In the genomic region with DNA sequence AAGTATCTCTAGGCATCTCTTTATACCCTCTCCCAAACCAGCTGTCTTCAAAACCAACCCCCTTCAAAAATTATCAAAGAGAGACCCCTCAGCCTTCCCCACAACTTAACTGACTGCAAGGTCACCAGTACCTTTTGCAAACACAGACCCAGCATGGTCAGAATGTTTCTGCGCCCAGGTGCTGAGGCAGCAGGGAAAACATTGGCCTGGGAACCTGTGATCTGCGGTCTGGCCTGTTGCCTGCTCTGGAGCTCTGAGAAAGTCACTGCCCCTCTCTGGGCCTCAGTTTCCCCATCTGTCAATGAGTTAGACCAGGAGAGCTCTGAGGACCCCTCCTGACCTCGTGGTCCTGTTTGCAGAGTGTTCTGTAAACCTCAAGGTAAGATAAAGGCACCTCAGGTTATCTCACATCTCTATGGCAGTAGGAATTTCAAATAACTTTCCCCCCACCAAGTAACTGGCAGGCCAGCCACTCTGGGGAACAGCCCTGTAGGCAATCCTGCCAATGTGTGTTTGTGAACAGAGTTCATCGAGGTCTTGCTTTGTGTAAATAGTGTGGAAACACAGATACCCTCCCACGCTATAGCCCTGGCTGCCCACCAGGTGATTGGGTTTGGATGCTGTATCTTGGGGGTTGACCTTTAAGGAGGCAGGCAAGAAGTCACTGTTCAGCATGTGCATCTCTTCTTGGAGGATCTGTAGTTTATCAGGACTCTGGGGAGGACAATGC, we compare ENCODE assay signal across 1 cellular context.
A peak's percentile ranks its signal among the peaks of the same experiment; 100 is the strongest.
TF ChIP-seq lines count a peak whose summit lies in the region.

No MANE protein-coding gene starts in this region.

TF ChIP-seq in K562, 482 proteins besides CTCF, POLR2A, EP300 and RAD21 (continues in another document):
- TF ChIP-seq POLR2AphosphoS5 (IDR thresholded peaks at IDR 0.05; ENCODE audit: control insufficient read depth, insufficient read depth, low read depth, low read length) = peak; percentile 24; the same call in 1 of the 2 replicates
- TF ChIP-seq ZNF133 (CRISPR knock-in tag; IDR thresholded peaks at IDR 0.05) = no peak
- no peak for TF ChIP-seq SAFB (IDR thresholded peaks at IDR 0.05; ENCODE audit: borderline replicate concordance, low read depth, low read length)
- no peak for TF ChIP-seq PHF20 (IDR thresholded peaks at IDR 0.05; ENCODE audit: partially characterized antibody)
- TF ChIP-seq ZNF263 (CRISPR knock-in tag; IDR thresholded peaks at IDR 0.05; ENCODE audit: borderline replicate concordance) = no peak
- TF ChIP-seq, protein P1, sequence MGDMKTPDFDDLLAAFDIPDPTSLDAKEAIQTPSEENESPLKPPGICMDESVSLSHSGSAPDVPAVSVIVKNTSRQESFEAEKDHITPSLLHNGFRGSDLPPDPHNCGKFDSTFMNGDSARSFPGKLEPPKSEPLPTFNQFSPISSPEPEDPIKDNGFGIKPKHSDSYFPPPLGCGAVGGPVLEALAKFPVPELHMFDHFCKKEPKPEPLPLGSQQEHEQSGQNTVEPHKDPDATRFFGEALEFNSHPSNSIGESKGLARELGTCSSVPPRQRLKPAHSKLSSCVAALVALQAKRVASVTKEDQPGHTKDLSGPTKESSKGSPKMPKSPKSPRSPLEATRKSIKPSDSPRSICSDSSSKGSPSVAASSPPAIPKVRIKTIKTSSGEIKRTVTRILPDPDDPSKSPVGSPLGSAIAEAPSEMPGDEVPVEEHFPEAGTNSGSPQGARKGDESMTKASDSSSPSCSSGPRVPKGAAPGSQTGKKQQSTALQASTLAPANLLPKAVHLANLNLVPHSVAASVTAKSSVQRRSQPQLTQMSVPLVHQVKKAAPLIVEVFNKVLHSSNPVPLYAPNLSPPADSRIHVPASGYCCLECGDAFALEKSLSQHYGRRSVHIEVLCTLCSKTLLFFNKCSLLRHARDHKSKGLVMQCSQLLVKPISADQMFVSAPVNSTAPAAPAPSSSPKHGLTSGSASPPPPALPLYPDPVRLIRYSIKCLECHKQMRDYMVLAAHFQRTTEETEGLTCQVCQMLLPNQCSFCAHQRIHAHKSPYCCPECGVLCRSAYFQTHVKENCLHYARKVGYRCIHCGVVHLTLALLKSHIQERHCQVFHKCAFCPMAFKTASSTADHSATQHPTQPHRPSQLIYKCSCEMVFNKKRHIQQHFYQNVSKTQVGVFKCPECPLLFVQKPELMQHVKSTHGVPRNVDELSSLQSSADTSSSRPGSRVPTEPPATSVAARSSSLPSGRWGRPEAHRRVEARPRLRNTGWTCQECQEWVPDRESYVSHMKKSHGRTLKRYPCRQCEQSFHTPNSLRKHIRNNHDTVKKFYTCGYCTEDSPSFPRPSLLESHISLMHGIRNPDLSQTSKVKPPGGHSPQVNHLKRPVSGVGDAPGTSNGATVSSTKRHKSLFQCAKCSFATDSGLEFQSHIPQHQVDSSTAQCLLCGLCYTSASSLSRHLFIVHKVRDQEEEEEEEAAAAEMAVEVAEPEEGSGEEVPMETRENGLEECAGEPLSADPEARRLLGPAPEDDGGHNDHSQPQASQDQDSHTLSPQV (IDR thresholded peaks at IDR 0.05) = 0 out of 2 replicates have a peak, but pooled peaks have one; percentile 16
- no peak for TF ChIP-seq TCF3 (CRISPR knock-in tag; IDR thresholded peaks at IDR 0.05)
- no peak for TF ChIP-seq SNIP1 (IDR thresholded peaks at IDR 0.05; ENCODE audit: low read depth)
- no peak for TF ChIP-seq IFI16 (CRISPR knock-in tag; IDR thresholded peaks at IDR 0.05)
- TF ChIP-seq NFIC (IDR thresholded peaks at IDR 0.05) = no peak
- TF ChIP-seq RREB1 (CRISPR knock-in tag; IDR thresholded peaks at IDR 0.05) = no peak
- TF ChIP-seq KDM5B (IDR thresholded peaks at IDR 0.05; ENCODE audit: insufficient replicate concordance, low read depth, low read length) = no peak
- TF ChIP-seq TARDBP (IDR thresholded peaks at IDR 0.05) = no peak
- no peak for TF ChIP-seq ZNF75A (CRISPR knock-in tag; IDR thresholded peaks at IDR 0.05)
- no peak for TF ChIP-seq CXXC5 (CRISPR knock-in tag; IDR thresholded peaks at IDR 0.05)
- TF ChIP-seq RBM15 (IDR thresholded peaks at IDR 0.05; ENCODE audit: insufficient read depth, low read length) = no peak
- no peak for TF ChIP-seq ZBTB43 (CRISPR knock-in tag; IDR thresholded peaks at IDR 0.05)
- TF ChIP-seq, protein P2, sequence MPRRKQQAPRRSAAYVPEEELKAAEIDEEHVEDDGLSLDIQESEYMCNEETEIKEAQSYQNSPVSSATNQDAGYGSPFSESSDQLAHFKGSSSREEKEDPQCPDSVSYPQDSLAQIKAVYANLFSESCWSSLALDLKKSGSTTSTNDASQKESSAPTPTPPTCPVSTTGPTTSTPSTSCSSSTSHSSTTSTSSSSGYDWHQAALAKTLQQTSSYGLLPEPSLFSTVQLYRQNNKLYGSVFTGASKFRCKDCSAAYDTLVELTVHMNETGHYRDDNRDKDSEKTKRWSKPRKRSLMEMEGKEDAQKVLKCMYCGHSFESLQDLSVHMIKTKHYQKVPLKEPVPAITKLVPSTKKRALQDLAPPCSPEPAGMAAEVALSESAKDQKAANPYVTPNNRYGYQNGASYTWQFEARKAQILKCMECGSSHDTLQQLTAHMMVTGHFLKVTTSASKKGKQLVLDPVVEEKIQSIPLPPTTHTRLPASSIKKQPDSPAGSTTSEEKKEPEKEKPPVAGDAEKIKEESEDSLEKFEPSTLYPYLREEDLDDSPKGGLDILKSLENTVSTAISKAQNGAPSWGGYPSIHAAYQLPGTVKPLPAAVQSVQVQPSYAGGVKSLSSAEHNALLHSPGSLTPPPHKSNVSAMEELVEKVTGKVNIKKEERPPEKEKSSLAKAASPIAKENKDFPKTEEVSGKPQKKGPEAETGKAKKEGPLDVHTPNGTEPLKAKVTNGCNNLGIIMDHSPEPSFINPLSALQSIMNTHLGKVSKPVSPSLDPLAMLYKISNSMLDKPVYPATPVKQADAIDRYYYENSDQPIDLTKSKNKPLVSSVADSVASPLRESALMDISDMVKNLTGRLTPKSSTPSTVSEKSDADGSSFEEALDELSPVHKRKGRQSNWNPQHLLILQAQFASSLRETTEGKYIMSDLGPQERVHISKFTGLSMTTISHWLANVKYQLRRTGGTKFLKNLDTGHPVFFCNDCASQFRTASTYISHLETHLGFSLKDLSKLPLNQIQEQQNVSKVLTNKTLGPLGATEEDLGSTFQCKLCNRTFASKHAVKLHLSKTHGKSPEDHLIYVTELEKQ (CRISPR knock-in tag; IDR thresholded peaks at IDR 0.05) = no peak
- TF ChIP-seq CHD2 (IDR thresholded peaks at IDR 0.05; ENCODE audit: low read depth, low read length) = no peak
- TF ChIP-seq ZNF174 (CRISPR knock-in tag; IDR thresholded peaks at IDR 0.05) = no peak
- no peak for TF ChIP-seq MBD1 (CRISPR knock-in tag; IDR thresholded peaks at IDR 0.05)
- TF ChIP-seq ZNF24 (IDR thresholded peaks at IDR 0.05) = no peak
- no peak for TF ChIP-seq ZNF707 (CRISPR knock-in tag; conservative IDR thresholded peaks at IDR 0.05)
- no peak for TF ChIP-seq POLR2AphosphoS2 (IDR thresholded peaks at IDR 0.05; ENCODE audit: low read length)
- TF ChIP-seq, protein P3, sequence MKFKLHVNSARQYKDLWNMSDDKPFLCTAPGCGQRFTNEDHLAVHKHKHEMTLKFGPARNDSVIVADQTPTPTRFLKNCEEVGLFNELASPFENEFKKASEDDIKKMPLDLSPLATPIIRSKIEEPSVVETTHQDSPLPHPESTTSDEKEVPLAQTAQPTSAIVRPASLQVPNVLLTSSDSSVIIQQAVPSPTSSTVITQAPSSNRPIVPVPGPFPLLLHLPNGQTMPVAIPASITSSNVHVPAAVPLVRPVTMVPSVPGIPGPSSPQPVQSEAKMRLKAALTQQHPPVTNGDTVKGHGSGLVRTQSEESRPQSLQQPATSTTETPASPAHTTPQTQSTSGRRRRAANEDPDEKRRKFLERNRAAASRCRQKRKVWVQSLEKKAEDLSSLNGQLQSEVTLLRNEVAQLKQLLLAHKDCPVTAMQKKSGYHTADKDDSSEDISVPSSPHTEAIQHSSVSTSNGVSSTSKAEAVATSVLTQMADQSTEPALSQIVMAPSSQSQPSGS (CRISPR knock-in tag; IDR thresholded peaks at IDR 0.05) = no peak
- TF ChIP-seq TAF1 (IDR thresholded peaks at IDR 0.05; ENCODE audit: control insufficient read depth, extremely low read depth, insufficient read depth, low read length, severe bottlenecking) = no peak
- TF ChIP-seq THRA (IDR thresholded peaks at IDR 0.05) = no peak
- TF ChIP-seq EGR1 (conservative IDR thresholded peaks at IDR 0.05) = peak; percentile 71
- no peak for TF ChIP-seq HNRNPUL1 (IDR thresholded peaks at IDR 0.05; ENCODE audit: low read length)
